Comparison of ENCODE assay signal across 29 cellular contexts in the genomic region with DNA sequence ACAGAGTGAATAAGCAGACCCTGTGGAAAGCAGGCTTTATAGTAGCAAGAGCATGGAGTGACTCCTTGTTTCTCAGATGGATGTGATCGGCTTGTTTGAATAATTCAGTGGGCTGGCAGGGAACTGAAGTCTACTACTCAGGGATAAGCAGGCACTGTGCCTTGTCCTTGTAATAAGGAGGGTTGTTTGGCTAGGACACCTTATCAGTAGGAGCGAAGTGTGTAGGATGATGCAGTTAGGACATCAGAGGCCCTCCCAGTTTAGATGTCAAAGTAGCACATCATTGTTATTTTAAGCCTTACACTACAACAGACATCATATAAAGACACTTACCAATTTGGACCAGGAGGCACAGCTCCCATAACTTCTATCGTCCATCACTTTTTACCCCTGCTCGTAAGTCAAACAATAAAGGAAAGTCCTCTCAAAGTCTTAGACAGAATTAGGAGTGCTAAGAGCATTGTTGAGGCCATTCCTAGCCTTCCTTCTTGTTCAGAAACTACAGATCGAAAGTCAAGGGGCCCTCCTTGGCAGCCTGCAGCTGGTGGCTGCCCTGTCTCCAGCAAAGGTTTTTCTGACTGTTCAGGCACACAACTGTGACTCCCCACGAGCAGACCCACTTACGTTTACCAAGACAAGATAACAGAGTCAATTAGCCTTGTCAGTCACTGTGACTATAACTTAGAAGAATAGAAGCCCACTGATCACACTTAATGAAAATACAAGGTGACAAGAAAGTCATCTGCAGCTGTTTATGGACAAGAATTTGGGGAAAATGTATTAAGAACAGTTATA.
"Had no signal": no experiment of that assay in that cellular context is flagged by ENCODE, and none has a peak within 500 bp of the region (broad histone marks: within the 10 kb centered on the region; RNA-seq: fewer than 3 reads in every experiment).

No MANE protein-coding gene starts in this region.

- H3K27me3 ChIP-seq: breast epithelium, foreskin keratinocyte, hepatocyte, left lung, neutrophil, ovary, spleen, thyroid gland, upper lobe of right lung had no signal

- H3K4me3 ChIP-seq: breast epithelium, hepatocyte, left lung, ovary, prostate gland, thyroid gland, upper lobe of right lung had no signal

- DNase-seq: activated CD4-positive, alpha-beta T cell treated with anti-CD3 and anti-CD28 coated beads for 4 hours; activated CD4-positive, alpha-beta T cell treated with anti-CD3 and anti-CD28 coated beads, Interleukin-2, amount 50 U/mL, for 48 hours; activated CD4-positive, CD25-positive, alpha-beta regulatory T cell; activated CD8-positive, alpha-beta memory T cell treated with anti-CD3 and anti-CD28 coated beads, Interleukin-2, amount 50 U/mL, for 48 hours; activated naive CD4-positive, alpha-beta T cell; activated naive CD8-positive, alpha-beta T cell treated with anti-CD3 and anti-CD28 coated beads for 36 hours; activated T-cell treated with anti-CD3 and anti-CD28 coated beads, Interleukin-2, amount 50 U/mL, for 4 hours; cortex of kidney; endodermal cell; foreskin keratinocyte; immature natural killer cell; kidney glomerular epithelial cell; left lung; mammary epithelial cell; midbrain; ovary; spleen; stimulated activated CD4-positive, alpha-beta T cell treated with anti-CD3 and anti-CD28 coated beads, Interleukin-4, amount 100 ng/mL, for 1 hour; stimulated activated naive CD4-positive, alpha-beta T cell; T-helper 1 cell; T-helper 9 cell; thyroid gland; upper lobe of right lung had no signal

- H3K27ac ChIP-seq: breast epithelium, epithelial cell of prostate, foreskin keratinocyte, hepatocyte, left lung, neutrophil, ovary, prostate gland, thyroid gland, upper lobe of right lung had no signal

- H3K36me3 ChIP-seq: breast epithelium, left lung, neutrophil, ovary, prostate gland, spleen, thyroid gland, upper lobe of right lung had no signal

- H3K9me3 ChIP-seq: breast epithelium, left lung, neutrophil, ovary, prostate gland, spleen, thyroid gland, upper lobe of right lung had no signal

- H3K4me1 ChIP-seq: breast epithelium, foreskin keratinocyte, prostate gland, upper lobe of right lung had no signal

- ATAC-seq: activated T-cell treated with anti-CD3 and anti-CD28 coated beads, Interleukin-2, amount 50 U/mL, for 4 hours; foreskin keratinocyte; left lung; natural killer cell treated with Interleukin-12 subunit alpha and Interleukin-12 subunit beta and Interleukin-15 and Interleukin-18, amount 100 ng/mL, for 72 hours; upper lobe of right lung had no signal
